ENCODE assay signal across 1 cellular context in genomic region chr2:236569593-236569973, GRCh38.
A peak's percentile ranks its signal among the peaks of the same experiment; 100 is the strongest.
TF ChIP-seq lines count a peak whose summit lies in the region.

TSS of gene ACKR3 (plus strand) at chr2:236569825. CDS start at chr2:236580466, 10,641 bp downstream.

TF ChIP-seq in HepG2, 621 proteins besides CTCF, POLR2A, EP300 and RAD21 (continued from another document):
- TF ChIP-seq, protein P1, sequence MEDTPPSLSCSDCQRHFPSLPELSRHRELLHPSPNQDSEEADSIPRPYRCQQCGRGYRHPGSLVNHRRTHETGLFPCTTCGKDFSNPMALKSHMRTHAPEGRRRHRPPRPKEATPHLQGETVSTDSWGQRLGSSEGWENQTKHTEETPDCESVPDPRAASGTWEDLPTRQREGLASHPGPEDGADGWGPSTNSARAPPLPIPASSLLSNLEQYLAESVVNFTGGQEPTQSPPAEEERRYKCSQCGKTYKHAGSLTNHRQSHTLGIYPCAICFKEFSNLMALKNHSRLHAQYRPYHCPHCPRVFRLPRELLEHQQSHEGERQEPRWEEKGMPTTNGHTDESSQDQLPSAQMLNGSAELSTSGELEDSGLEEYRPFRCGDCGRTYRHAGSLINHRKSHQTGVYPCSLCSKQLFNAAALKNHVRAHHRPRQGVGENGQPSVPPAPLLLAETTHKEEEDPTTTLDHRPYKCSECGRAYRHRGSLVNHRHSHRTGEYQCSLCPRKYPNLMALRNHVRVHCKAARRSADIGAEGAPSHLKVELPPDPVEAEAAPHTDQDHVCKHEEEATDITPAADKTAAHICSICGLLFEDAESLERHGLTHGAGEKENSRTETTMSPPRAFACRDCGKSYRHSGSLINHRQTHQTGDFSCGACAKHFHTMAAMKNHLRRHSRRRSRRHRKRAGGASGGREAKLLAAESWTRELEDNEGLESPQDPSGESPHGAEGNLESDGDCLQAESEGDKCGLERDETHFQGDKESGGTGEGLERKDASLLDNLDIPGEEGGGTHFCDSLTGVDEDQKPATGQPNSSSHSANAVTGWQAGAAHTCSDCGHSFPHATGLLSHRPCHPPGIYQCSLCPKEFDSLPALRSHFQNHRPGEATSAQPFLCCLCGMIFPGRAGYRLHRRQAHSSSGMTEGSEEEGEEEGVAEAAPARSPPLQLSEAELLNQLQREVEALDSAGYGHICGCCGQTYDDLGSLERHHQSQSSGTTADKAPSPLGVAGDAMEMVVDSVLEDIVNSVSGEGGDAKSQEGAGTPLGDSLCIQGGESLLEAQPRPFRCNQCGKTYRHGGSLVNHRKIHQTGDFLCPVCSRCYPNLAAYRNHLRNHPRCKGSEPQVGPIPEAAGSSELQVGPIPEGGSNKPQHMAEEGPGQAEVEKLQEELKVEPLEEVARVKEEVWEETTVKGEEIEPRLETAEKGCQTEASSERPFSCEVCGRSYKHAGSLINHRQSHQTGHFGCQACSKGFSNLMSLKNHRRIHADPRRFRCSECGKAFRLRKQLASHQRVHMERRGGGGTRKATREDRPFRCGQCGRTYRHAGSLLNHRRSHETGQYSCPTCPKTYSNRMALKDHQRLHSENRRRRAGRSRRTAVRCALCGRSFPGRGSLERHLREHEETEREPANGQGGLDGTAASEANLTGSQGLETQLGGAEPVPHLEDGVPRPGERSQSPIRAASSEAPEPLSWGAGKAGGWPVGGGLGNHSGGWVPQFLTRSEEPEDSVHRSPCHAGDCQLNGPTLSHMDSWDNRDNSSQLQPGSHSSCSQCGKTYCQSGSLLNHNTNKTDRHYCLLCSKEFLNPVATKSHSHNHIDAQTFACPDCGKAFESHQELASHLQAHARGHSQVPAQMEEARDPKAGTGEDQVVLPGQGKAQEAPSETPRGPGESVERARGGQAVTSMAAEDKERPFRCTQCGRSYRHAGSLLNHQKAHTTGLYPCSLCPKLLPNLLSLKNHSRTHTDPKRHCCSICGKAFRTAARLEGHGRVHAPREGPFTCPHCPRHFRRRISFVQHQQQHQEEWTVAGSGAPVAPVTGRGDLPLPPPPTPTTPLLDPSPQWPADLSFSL (CRISPR knock-in tag; IDR thresholded peaks at IDR 0.05), result peak; percentile 60; the same call in 1 of the 2 replicates
- TF ChIP-seq ZBTB20 (CRISPR knock-in tag; IDR thresholded peaks at IDR 0.05; ENCODE audit: borderline replicate concordance, low read depth), result no peak
- TF ChIP-seq ARID4A (CRISPR knock-in tag; IDR thresholded peaks at IDR 0.05; ENCODE audit: borderline replicate concordance), result no peak
- 0 out of 2 replicates have a peak, but pooled peaks have one; percentile 28 for TF ChIP-seq ZNF615 (CRISPR knock-in tag; IDR thresholded peaks at IDR 0.05; ENCODE audit: borderline replicate concordance)
- 0 out of 2 replicates have a peak, but pooled peaks have one; percentile 38 for TF ChIP-seq ZNF292 (CRISPR knock-in tag; IDR thresholded peaks at IDR 0.05; ENCODE audit: borderline replicate concordance, low read depth)
- TF ChIP-seq ZNF280D (CRISPR knock-in tag; IDR thresholded peaks at IDR 0.05), result peak; percentile 67; the same call in 1 of the 2 replicates
- TF ChIP-seq ZNF768 (CRISPR knock-in tag; IDR thresholded peaks at IDR 0.05), result peak; percentile 60; the same call in 1 of the 2 replicates
- peak; percentile 27 for TF ChIP-seq XRCC5 (optimal IDR thresholded peaks at IDR 0.05; ENCODE audit: low read length)
- peak; percentile 24; the same call in 1 of the 2 replicates for TF ChIP-seq PATZ1 (CRISPR knock-in tag; IDR thresholded peaks at IDR 0.05)
- TF ChIP-seq HOXD1 (CRISPR knock-in tag; IDR thresholded peaks at IDR 0.05), result no peak
- TF ChIP-seq HNF4A (CRISPR knock-in tag; IDR thresholded peaks at IDR 0.05), result 0 out of 2 replicates have a peak, but pooled peaks have one; percentile 2
- TF ChIP-seq MTF2 (CRISPR knock-in tag; IDR thresholded peaks at IDR 0.05; ENCODE audit: borderline replicate concordance), result 0 out of 2 replicates have a peak, but pooled peaks have one; percentile 36
TF ChIP-seq in HepG2: peak in this region for 13.
